In genomic region chr9:75087279-75087823, GRCh38 we compare ENCODE assay signal across 8 cellular contexts. TPM values are rescaled to one million over a fixed set of nuclear protein-coding genes. Genes with fewer than 3 reads are reported as not detected.
DNase-seq lines count a peak whose midpoint lies in the region; ATAC-seq and TF ChIP-seq lines count a peak whose summit lies in the region.

No MANE protein-coding gene starts in this region.

- H3K4me1 Mint-ChIP-seq in T-helper 2 cell treated with Interferon-gamma antibody and Interleukin-4, amounts not matched to agents 5 μg/mL and 100 μg/mL, for 36 hours (ENCODE audit: low read depth) = peaks cover 50% of the 10 kb centered on the region
- H3K4me1 Mint-ChIP-seq in central memory CD8-positive, alpha-beta T cell = peaks cover 64% of the 10 kb centered on the region

- TF ChIP-seq POLR2A in right lobe of liver (IDR thresholded peaks at IDR 0.05) = no peak

- peaks cover 34% of the 10 kb centered on the region for H3K36me3 Mint-ChIP-seq in T-helper 2 cell treated with Interferon-gamma antibody and Interleukin-4, amounts not matched to agents 5 μg/mL and 100 μg/mL, for 36 hours (ENCODE audit: low read depth)
- peaks cover 19% of the 10 kb centered on the region for H3K36me3 Mint-ChIP-seq in central memory CD8-positive, alpha-beta T cell (ENCODE audit: insufficient read depth)

- under 1% methylated on average over 20 of the region's 20 CpGs for WGBS in right lobe of liver (ENCODE audit: insufficient coverage, low coverage, low lambda C conversion rate, missing lambda C conversion rate)

- H3K27ac Mint-ChIP-seq in T-helper 2 cell treated with Interferon-gamma antibody and Interleukin-4, amounts not matched to agents 5 μg/mL and 100 μg/mL, for 36 hours = peak overlapping the region; percentile 95
- H3K27ac Mint-ChIP-seq in central memory CD8-positive, alpha-beta T cell (ENCODE audit: low read depth) = peak overlapping the region; percentile 95

- H3K27me3 Mint-ChIP-seq in T-helper 2 cell treated with Interferon-gamma antibody and Interleukin-4, amounts not matched to agents 5 μg/mL and 100 μg/mL, for 36 hours (ENCODE audit: low read depth) = no peaks in the 10 kb centered on the region
- H3K27me3 Mint-ChIP-seq in central memory CD8-positive, alpha-beta T cell = no peaks in the 10 kb centered on the region

- H3K4me3 ChIP-seq in right lobe of liver = peak overlapping the region; percentile 87 to 94 (median 94)

- DNase-seq in Caki2 (ENCODE audit: low read depth) = peak; percentile 44
- DNase-seq in HT1080 (ENCODE audit: low read depth) = peak; percentile 49
- peak; percentile 39 for DNase-seq in T-helper 2 cell treated with Interferon-gamma antibody and Interleukin-4, amounts not matched to agents 5 μg/mL and 100 μg/mL, for 36 hours (ENCODE audit: low spot score)
- DNase-seq in central memory CD8-positive, alpha-beta T cell (ENCODE audit: low spot score in 2 of 2) = peak; percentile 16 to 48
- peak in 1 of 3 donors; percentile 56 for DNase-seq in right lobe of liver
- peak; percentile 14 to 73 (median 38) for DNase-seq in stimulated activated naive CD4-positive, alpha-beta T cell (lab: John Stamatoyannopoulos, UW)
- DNase-seq in NCI-H146 (lab: John Stamatoyannopoulos, UW) = no peak

- intact Hi-C loops in right lobe of liver (cut with DNase I) = no loop called here

- no peaks in the 10 kb centered on the region for H3K9me3 Mint-ChIP-seq in T-helper 2 cell treated with Interferon-gamma antibody and Interleukin-4, amounts not matched to agents 5 μg/mL and 100 μg/mL, for 36 hours
- H3K9me3 Mint-ChIP-seq in central memory CD8-positive, alpha-beta T cell = no peaks in the 10 kb centered on the region

- ATAC-seq in GM19455 (IDR thresholded peaks at IDR 0.05; ENCODE audit: unreplicated experiment) (peak; percentile 39), right lobe of liver (peak in 2 of 4 donors; percentile 10 to 43)
- peak; percentile 29 for ATAC-seq in central memory CD8-positive, alpha-beta T cell (replicated peaks; ENCODE audit: extremely low read depth, poor library complexity, severe bottlenecking)

- H3K27ac ChIP-seq in right lobe of liver = peak overlapping the region; percentile 90 to 98 (median 97)

- no peak for TF ChIP-seq CTCF in right lobe of liver (IDR thresholded peaks at IDR 0.05)

- H3K27me3 ChIP-seq in right lobe of liver = no peaks in the 10 kb centered on the region

- H3K36me3 ChIP-seq in right lobe of liver = peaks cover 0 to 3% (median 0%) of the 10 kb centered on the region in 4 donors

- no peaks in the 10 kb centered on the region for H3K9me3 ChIP-seq in right lobe of liver

- peaks cover 0 to 48% (median 15%) of the 10 kb centered on the region in 4 donors for H3K4me1 ChIP-seq in right lobe of liver

- in situ Hi-C loops in Caki2 (cut with HindIII; ENCODE audit: low pct_unique_long_range_greater_than_20kb, low sequenced_read_pairs) = no loop called here

- H3K4me3 Mint-ChIP-seq in T-helper 2 cell treated with Interferon-gamma antibody and Interleukin-4, amounts not matched to agents 5 μg/mL and 100 μg/mL, for 36 hours = peak overlapping the region; percentile 85
- peak overlapping the region; percentile 99 for H3K4me3 Mint-ChIP-seq in central memory CD8-positive, alpha-beta T cell

RNA-seq across cellular contexts. Expression of gene NMRK1, which starts 0.6 kb away (rescaled TPM):
- total RNA-seq in Caki2 (2014; rRNA removed; shearing (Covaris generic); ENCODE audit: low replicate concordance) = 23.3 and 28.4 TPM in 2 replicates
- total RNA-seq in HT1080 (2014; rRNA removed; shearing (Covaris generic)) = 6.7 and 8.0 TPM in 2 replicates
- polyA plus RNA-seq in HT1080 (2015; cell fraction: cytosol; rRNA removed) = 9.2 and 10.6 TPM in 2 replicates
- polyA plus RNA-seq in HT1080 (2015; cell fraction: nucleus; rRNA removed) = 14.2 and 23.7 TPM in 2 replicates
- 10 to 100 TPM; 19.6 to 29.9 (median 21.9) TPM for total RNA-seq in right lobe of liver

RNA-seq across cellular contexts. Expression of gene OSTF1, which starts 1.0 kb away (rescaled TPM):
- total RNA-seq in Caki2 (2014; rRNA removed; shearing (Covaris generic); ENCODE audit: low replicate concordance) = 9.0 and 12.4 TPM in 2 replicates
- 24.3 and 28.2 TPM in 2 replicates for total RNA-seq in HT1080 (2014; rRNA removed; shearing (Covaris generic))
- 21.6 and 23.0 TPM in 2 replicates for polyA plus RNA-seq in HT1080 (2015; cell fraction: cytosol; rRNA removed)
- polyA plus RNA-seq in HT1080 (2015; cell fraction: nucleus; rRNA removed) = 10.7 and 12.4 TPM in 2 replicates
- 10 to 100 TPM; 19.7 to 34.6 (median 24.7) TPM for total RNA-seq in right lobe of liver

RNA-seq across cellular contexts. Expression of gene CARNMT1, which starts 59.3 kb away (rescaled TPM):
- 8.3 and 9.9 TPM in 2 replicates for total RNA-seq in Caki2 (2014; rRNA removed; shearing (Covaris generic); ENCODE audit: low replicate concordance)
- 14.8 and 18.8 TPM in 2 replicates for total RNA-seq in HT1080 (2014; rRNA removed; shearing (Covaris generic))
- polyA plus RNA-seq in HT1080 (2015; cell fraction: cytosol; rRNA removed) = 29.1 and 29.7 TPM in 2 replicates
- polyA plus RNA-seq in HT1080 (2015; cell fraction: nucleus; rRNA removed) = 13.1 and 18.4 TPM in 2 replicates
- total RNA-seq in right lobe of liver = 10 to 100 TPM; 11.5 to 24.3 (median 15.5) TPM
